24 cellular contexts compared by ENCODE assay signal in genomic region chr4:113537183-113537977, GRCh38.
DNase-seq lines count a peak whose midpoint lies in the region; ATAC-seq and TF ChIP-seq lines count a peak whose summit lies in the region.
"Had no signal": no experiment of that assay in that cellular context is flagged by ENCODE, and none has a peak within 500 bp of the region (broad histone marks: within the 10 kb centered on the region; RNA-seq: fewer than 3 reads in every experiment).

No MANE protein-coding gene starts in this region.

- no peak overlapping the region for H2AK5ac ChIP-seq in mesenchymal stem cell (ENCODE audit: low read length, severe bottlenecking)

- H3K4ac ChIP-seq in mesenchymal stem cell (ENCODE audit: low read depth in 1 of 2, low read length in 2 of 2): no peak overlapping the region

- peaks cover 0 to 75% of the 10 kb centered on the region in 2 experiments for H3K36me3 ChIP-seq in mesenchymal stem cell (ENCODE audit: control insufficient read depth in 1 of 2, insufficient read depth in 2 of 2, low read depth in 1 of 2, low read length in 2 of 2)
- H3K36me3 ChIP-seq: gastroesophageal sphincter, HAP-1, tibial nerve had no signal

- peak overlapping the region; percentile 50 to 51 for H3K27ac ChIP-seq in coronary artery
- H3K27ac ChIP-seq in mesenchymal stem cell (ENCODE audit: low read length, poor library complexity, severe bottlenecking): no peak overlapping the region
- H3K27ac ChIP-seq: tibial nerve had no signal

- no peak overlapping the region for H3K23ac ChIP-seq in mesenchymal stem cell (ENCODE audit: low read length in 2 of 2)

- H2BK120ac ChIP-seq in mesenchymal stem cell (ENCODE audit: low read depth, low read length): no peak overlapping the region

- TF ChIP-seq CTCF in coronary artery (IDR thresholded peaks at IDR 0.05): no peak

- WGBS in mesenchymal stem cell: 92% methylated on average over 2 of the region's 3 CpGs

- peaks cover 7 to 22% of the 10 kb centered on the region in 2 donors for H3K4me1 Mint-ChIP-seq in stimulated activated naive B cell treated with anti-CD40 and anti-IgM and Interleukin-4, amounts not matched to agents 10 μg/mL and 1 μg/mL and 100 μg/mL, for 72 hours

- no peak overlapping the region for H2BK12ac ChIP-seq in mesenchymal stem cell (ENCODE audit: low read length in 2 of 2)

- H3K9me3 ChIP-seq in mesenchymal stem cell (ENCODE audit: control insufficient read depth, low read length): no peaks in the 10 kb centered on the region
- H3K9me3 ChIP-seq: gastroesophageal sphincter, HAP-1, tibial nerve had no signal

- H2AFZ ChIP-seq in mesenchymal stem cell (ENCODE audit: low read depth, low read length): no peak overlapping the region

- peak overlapping the region; percentile 20 for H3K9ac ChIP-seq in mesenchymal stem cell (ENCODE audit: low read length)

- no peak overlapping the region for H2BK5ac ChIP-seq in mesenchymal stem cell (ENCODE audit: low read depth, low read length, poor library complexity, severe bottlenecking)

- no peaks in the 10 kb centered on the region for H3K9me3 Mint-ChIP-seq in stimulated activated naive B cell treated with anti-CD40 and anti-IgM and Interleukin-4, amounts not matched to agents 10 μg/mL and 1 μg/mL and 100 μg/mL, for 72 hours
- H3K9me3 Mint-ChIP-seq: activated CD8-positive, alpha-beta T cell treated with anti-CD3 and anti-CD28 coated beads for 36 hours; CD4-positive, alpha-beta T cell; natural killer cell treated with Interleukin-12 subunit alpha and Interleukin-12 subunit beta and Interleukin-15 and Interleukin-18, amount 100 ng/mL, for 72 hours had no signal

- peak overlapping the region; percentile 49 for H3K27ac Mint-ChIP-seq in stimulated activated naive B cell treated with anti-CD40 and anti-IgM and Interleukin-4, amounts not matched to agents 10 μg/mL and 1 μg/mL and 100 μg/mL, for 72 hours
- H3K27ac Mint-ChIP-seq: activated CD8-positive, alpha-beta T cell treated with anti-CD3 and anti-CD28 coated beads for 36 hours; CD4-positive, alpha-beta T cell had no signal

- no peak overlapping the region for H4K8ac ChIP-seq in mesenchymal stem cell (ENCODE audit: low read length)

- H3K4me2 ChIP-seq in mesenchymal stem cell (ENCODE audit: low read length, poor library complexity, severe bottlenecking): no peak overlapping the region

- no peak for ATAC-seq in stimulated activated naive B cell treated with anti-CD40 and anti-IgM and Interleukin-4, amounts not matched to agents 10 μg/mL and 1 μg/mL and 100 μg/mL, for 72 hours (replicated peaks)
- no peak for ATAC-seq in HG03521 (IDR thresholded peaks at IDR 0.05; ENCODE audit: unreplicated experiment)
- no peak for ATAC-seq in GM21360 (IDR thresholded peaks at IDR 0.05; ENCODE audit: unreplicated experiment)
- ATAC-seq: activated CD4-positive, CD25-positive, alpha-beta regulatory T cell treated with anti-CD3 and anti-CD28 coated beads, Interleukin-2, amount 50 U/mL, for 24 hours; activated CD8-positive, alpha-beta T cell treated with anti-CD3 and anti-CD28 coated beads for 36 hours; esophagus mucosa; gastroesophageal sphincter; natural killer cell treated with Interleukin-12 subunit alpha and Interleukin-12 subunit beta and Interleukin-15 and Interleukin-18, amount 100 ng/mL, for 72 hours had no signal

- no peaks in the 10 kb centered on the region for H3K4me1 ChIP-seq in mesenchymal stem cell (ENCODE audit: control insufficient read depth, insufficient read depth, low read depth, low read length)

- H3K79me1 ChIP-seq in mesenchymal stem cell (replicated peaks; ENCODE audit: low read length, poor library complexity, severe bottlenecking): no peaks in the 10 kb centered on the region

- H3K14ac ChIP-seq in mesenchymal stem cell (ENCODE audit: low read length in 2 of 2): no peak overlapping the region

- H3K36me3 Mint-ChIP-seq in stimulated activated naive B cell treated with anti-CD40 and anti-IgM and Interleukin-4, amounts not matched to agents 10 μg/mL and 1 μg/mL and 100 μg/mL, for 72 hours: peaks cover 26 to 42% of the 10 kb centered on the region in 2 donors

- H3K18ac ChIP-seq in mesenchymal stem cell (ENCODE audit: low read depth in 1 of 2, low read length in 2 of 2): no peak overlapping the region

- no peak overlapping the region for H3K4me3 Mint-ChIP-seq in stimulated activated naive B cell treated with anti-CD40 and anti-IgM and Interleukin-4, amounts not matched to agents 10 μg/mL and 1 μg/mL and 100 μg/mL, for 72 hours
- H3K4me3 Mint-ChIP-seq: activated CD8-positive, alpha-beta T cell treated with anti-CD3 and anti-CD28 coated beads for 36 hours; CD4-positive, alpha-beta T cell; natural killer cell treated with Interleukin-12 subunit alpha and Interleukin-12 subunit beta and Interleukin-15 and Interleukin-18, amount 100 ng/mL, for 72 hours had no signal

- H3K4me3 ChIP-seq in coronary artery (no peak overlapping the region), mesenchymal stem cell (ENCODE audit: insufficient read depth in 1 of 2, low read depth in 1 of 2, low read length in 2 of 2) (no peak overlapping the region)
- H3K4me3 ChIP-seq: gastroesophageal sphincter, HAP-1, skin epidermis, tibial nerve had no signal

- no peak overlapping the region for H4K91ac ChIP-seq in mesenchymal stem cell (ENCODE audit: low read length)

- H2BK15ac ChIP-seq in mesenchymal stem cell (ENCODE audit: low read depth, poor library complexity, severe bottlenecking): no peak overlapping the region

- no peaks in the 10 kb centered on the region for H3K27me3 Mint-ChIP-seq in stimulated activated naive B cell treated with anti-CD40 and anti-IgM and Interleukin-4, amounts not matched to agents 10 μg/mL and 1 μg/mL and 100 μg/mL, for 72 hours
- H3K27me3 Mint-ChIP-seq: activated CD8-positive, alpha-beta T cell treated with anti-CD3 and anti-CD28 coated beads for 36 hours; CD4-positive, alpha-beta T cell; natural killer cell treated with Interleukin-12 subunit alpha and Interleukin-12 subunit beta and Interleukin-15 and Interleukin-18, amount 100 ng/mL, for 72 hours had no signal

- DNase-seq in NCI-H446 treated with DMSO at 0.1 percent for 48 hours (lab: John Stamatoyannopoulos, UW) (peak; percentile 64), coronary artery (ENCODE audit: low spot score) (no peak), mesenchymal stem cell (no peak)
- DNase-seq in stimulated activated naive B cell treated with anti-CD40 and anti-IgM and Interleukin-4, amounts not matched to agents 10 μg/mL and 1 μg/mL and 100 μg/mL, for 72 hours: no peak
- no peak for DNase-seq in stimulated activated CD4-positive, alpha-beta T cell treated with anti-CD3 and anti-CD28 coated beads, Interleukin-12 subunit alpha, Interleukin-12 subunit beta, amount 100 ng/mL, for 4 hours
- DNase-seq: activated CD8-positive, alpha-beta T cell treated with anti-CD3 and anti-CD28 coated beads for 36 hours; CD4-positive, alpha-beta T cell; cerebellar nuclear complex; DMS153; effector memory CD4-positive, alpha-beta T cell; KBM-7; NCI-H1436 treated with DMSO at 0.1 percent for 48 hours; NCI-H774; SHP77 treated with DMSO at 0.1 percent for 48 hours; stimulated activated naive CD4-positive, alpha-beta T cell had no signal

- H3K27me3 ChIP-seq in mesenchymal stem cell (ENCODE audit: control insufficient read depth in 1 of 2, insufficient read depth in 1 of 2, low read length in 2 of 2): no peaks in the 10 kb centered on the region
- H3K27me3 ChIP-seq: gastroesophageal sphincter, tibial nerve had no signal
